In genomic region chr22:37777122-37777687, GRCh38 we compare ENCODE assay signal across 8 cellular contexts. TPM values are rescaled to one million over a fixed set of nuclear protein-coding genes. Genes with fewer than 3 reads are reported as not detected.
DNase-seq lines count a peak whose midpoint lies in the region; ATAC-seq and TF ChIP-seq lines count a peak whose summit lies in the region.

No MANE protein-coding gene starts in this region.

- peaks cover 7% of the 10 kb centered on the region for H3K36me3 Mint-ChIP-seq in chondrocyte (ENCODE audit: low read depth)

- no peaks in the 10 kb centered on the region for H3K27me3 Mint-ChIP-seq in chondrocyte (ENCODE audit: low read depth)

- no peaks in the 10 kb centered on the region for H3K27me3 ChIP-seq in GM06990 (replicated peaks; ENCODE audit: control insufficient read depth, insufficient read depth, low read length)
- H3K27me3 ChIP-seq in mammary epithelial cell (ENCODE audit: insufficient read depth, low read length) = no peaks in the 10 kb centered on the region
- no peaks in the 10 kb centered on the region for H3K27me3 ChIP-seq in parathyroid adenoma (ENCODE audit: control insufficient read depth, insufficient read depth, low read length)

- H3K4me2 ChIP-seq in mammary epithelial cell (ENCODE audit: insufficient read depth, low read depth, low read length) (peak overlapping the region; percentile 74), parathyroid adenoma (ENCODE audit: low read length) (peak overlapping the region; percentile 18)

- no TSS peak for BruUV-seq in mammary epithelial cell (replicated peaks; lab: Mats Ljungman, UMichigan)

- 19% methylated on average over 11 of the region's 11 CpGs for WGBS in mammary epithelial cell (ENCODE audit: low coverage, missing lambda C conversion rate)

- peak overlapping the region; percentile 99 for H3K27ac ChIP-seq in mammary epithelial cell (ENCODE audit: insufficient read depth, low read depth, low read length)
- H3K27ac ChIP-seq in parathyroid adenoma = no peak overlapping the region

- no peak overlapping the region for H3K9ac ChIP-seq in mammary epithelial cell (ENCODE audit: insufficient read depth, low read length)
- no peak overlapping the region for H3K9ac ChIP-seq in parathyroid adenoma

- H2AFZ ChIP-seq in mammary epithelial cell (ENCODE audit: low read depth, low read length) (no peak overlapping the region), parathyroid adenoma (no peak overlapping the region)

- CTCF ChIA-PET in mammary epithelial cell (lab: Charles Lee; ENCODE audit: low non-redundant PET) = no interaction called here

- TF ChIP-seq CTCF in GM06990 (IDR thresholded peaks at IDR 0.05; ENCODE audit: insufficient read depth, low read length, poor library complexity, severe bottlenecking) (no peak), mammary epithelial cell (conservative IDR thresholded peaks at IDR 0.05 in 1 of 2, IDR thresholded peaks at IDR 0.05 in 1 of 2; ENCODE audit: extremely low read depth in 1 of 2, insufficient read depth in 1 of 2, low read depth in 1 of 2, low read length in 2 of 2) (no peak), parathyroid adenoma (IDR thresholded peaks at IDR 0.05) (no peak), chondrocyte (IDR thresholded peaks at IDR 0.05) (no peak)

- no peaks in the 10 kb centered on the region for H3K9me3 Mint-ChIP-seq in chondrocyte (ENCODE audit: low read depth)

- H3K79me2 ChIP-seq in mammary epithelial cell (ENCODE audit: insufficient read depth, low read length) (no peaks in the 10 kb centered on the region), parathyroid adenoma (no peaks in the 10 kb centered on the region)

- H3K9me3 ChIP-seq in mammary epithelial cell (replicated peaks; ENCODE audit: insufficient read depth, low read length) (no peaks in the 10 kb centered on the region), parathyroid adenoma (ENCODE audit: control insufficient read depth, low read length) (no peaks in the 10 kb centered on the region)

- H3K4me3 ChIP-seq in GM06990 (replicated peaks; ENCODE audit: low read depth, low read length) (no peak overlapping the region), mammary epithelial cell (replicated peaks in 1 of 3; ENCODE audit: insufficient read depth in 1 of 3, low read depth in 2 of 3, low read length in 3 of 3) (no peak overlapping the region), parathyroid adenoma (ENCODE audit: low read depth, low read length) (peak overlapping the region; percentile 25)

- in situ Hi-C loops in mammary epithelial cell (cut with MboI; ENCODE audit: low sequenced_read_pairs in 2 of 2) = no loop called here

- H3K36me3 ChIP-seq in GM06990 (ENCODE audit: control insufficient read depth, insufficient read depth, low read length) (peaks cover 4% of the 10 kb centered on the region; the same call in 1 of the 2 replicates), mammary epithelial cell (ENCODE audit: insufficient read depth, low read length) (peaks cover 3% of the 10 kb centered on the region), parathyroid adenoma (ENCODE audit: control insufficient read depth, insufficient read depth, low read length) (no peaks in the 10 kb centered on the region)

- H3K4me3 Mint-ChIP-seq in chondrocyte (ENCODE audit: unreplicated experiment) = no peak overlapping the region

- H3K4me1 ChIP-seq in mammary epithelial cell (ENCODE audit: insufficient read depth, low read length) (peaks cover 40% of the 10 kb centered on the region), parathyroid adenoma (peaks cover 3% of the 10 kb centered on the region)

- intact Hi-C loops in mammary epithelial cell (cut with micrococcal nuclease) = loop anchor here (1.0 to 5.0 kb wide), 4 partner anchors 25 to 235 kb away; partner anchors contain the start of gene GCAT

- dilution Hi-C loops in mammary epithelial cell (cut with HindIII; ENCODE audit: low sequenced_read_pairs) = no loop called here

- H3K27ac Mint-ChIP-seq in chondrocyte (ENCODE audit: unreplicated experiment) = no peak overlapping the region

- H3K4me1 Mint-ChIP-seq in chondrocyte (ENCODE audit: low read depth) = peaks cover 15% of the 10 kb centered on the region

- DNase-seq in GM06990 (ENCODE audit: extremely low read depth, insufficient read length) (peak; percentile 74), HT1080 (ENCODE audit: low read depth) (peak; percentile 85), mammary epithelial cell (peak; percentile 99), ecto neural progenitor cell (ENCODE audit: low spot score) (no peak), T-helper 9 cell (no peak), chondrocyte (ENCODE audit: low spot score) (no peak)

- no peak for ATAC-seq in GM19455 (IDR thresholded peaks at IDR 0.05; ENCODE audit: unreplicated experiment)

- no peaks in the 10 kb centered on the region for H4K20me1 ChIP-seq in mammary epithelial cell (ENCODE audit: insufficient read depth, low read length)

RNA-seq across cellular contexts. Expression of gene GCAT, which starts 30.5 kb away (rescaled TPM):
- 13.4 and 14.6 TPM in 2 replicates for total RNA-seq in HT1080 (2014; rRNA removed; shearing (Covaris generic))
- 11.6 and 16.0 TPM in 2 replicates for polyA plus RNA-seq in HT1080 (2015; cell fraction: cytosol; rRNA removed)
- 10.3 and 11.3 TPM in 2 replicates for polyA plus RNA-seq in HT1080 (2015; cell fraction: nucleus; rRNA removed)
- total RNA-seq in mammary epithelial cell = 10 to 100 TPM; 17.3 to 22.4 TPM
- 13.6 TPM for polyA plus RNA-seq in mammary epithelial cell
- 6.3 TPM for polyA minus RNA-seq in mammary epithelial cell
- total RNA-seq in chondrocyte = 23.1 to 24.8 TPM (median 23.6 TPM) in 3 replicates

RNA-seq across cellular contexts. Expression of gene GALR3, which starts 46.0 kb away (rescaled TPM):
- 0.23 TPM in 1 of 2 replicates, not detected in the other for total RNA-seq in HT1080 (2014; rRNA removed; shearing (Covaris generic))
- not detected in 2 replicates for polyA plus RNA-seq in HT1080 (2015; cell fraction: cytosol; rRNA removed)
- polyA plus RNA-seq in HT1080 (2015; cell fraction: nucleus; rRNA removed) = not detected in 2 replicates
- total RNA-seq in mammary epithelial cell (not detected), chondrocyte (0.37 to 0.41 TPM in 2 of 3 replicates, not detected in the other)
- not detected for polyA plus RNA-seq in mammary epithelial cell
- not detected for polyA minus RNA-seq in mammary epithelial cell

Comparison
In these comparisons a context has a peak if more than half of its experiments do, and no peak if none do; other contexts are left out.
1. DNase-seq: peak in GM06990 (single experiment), HT1080 (single experiment) and mammary epithelial cell (single experiment); none in ecto neural progenitor cell (single experiment), T-helper 9 cell (single experiment) and chondrocyte (single experiment).